ENCODE assay signal across 1 cellular context in the genomic region with DNA sequence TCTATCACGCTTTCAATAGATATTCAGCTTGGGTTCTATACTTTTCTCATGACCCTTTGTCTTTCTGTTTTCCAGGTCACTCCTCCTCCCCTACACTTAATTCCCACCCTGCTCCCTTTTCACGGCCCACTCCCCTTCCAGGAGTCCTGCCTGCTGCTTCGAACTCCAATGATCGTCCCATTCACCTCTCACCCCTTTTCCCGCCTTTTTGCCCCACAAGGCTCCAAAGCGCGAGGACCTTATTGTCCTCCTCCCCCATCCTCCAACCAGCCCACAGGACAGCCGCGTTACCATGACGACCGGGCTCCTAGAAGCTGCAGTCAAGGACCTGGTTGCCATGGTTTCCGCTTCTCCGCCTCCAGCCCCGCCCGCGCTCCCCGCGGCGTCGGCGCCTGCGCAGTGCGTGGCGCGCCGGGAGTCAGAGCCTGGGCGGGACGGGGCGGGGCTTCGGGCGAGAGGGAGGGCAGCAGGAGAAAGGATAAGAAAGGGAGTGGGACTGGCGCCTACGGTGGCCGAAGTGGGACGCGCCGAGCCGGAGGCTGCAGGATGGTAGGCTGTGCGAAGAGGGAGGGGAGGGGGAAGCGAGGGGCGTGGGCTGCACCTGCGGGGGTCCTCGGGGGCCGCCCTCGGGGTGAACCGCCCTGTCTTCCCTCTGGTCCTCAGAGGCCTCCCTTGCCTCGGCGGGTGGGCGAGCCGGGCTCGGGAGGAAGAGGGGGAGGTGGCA.
TF ChIP-seq lines count a peak whose summit lies in the region.

A gene (plus strand): TSS at position 508 of the 724 bp plus-strand sequence. CDS start 39 bp downstream, at position 547.

TF ChIP-seq in WTC11, 78 proteins besides CTCF, POLR2A, EP300 and RAD21 (continued from another document and continues in another):
- TF ChIP-seq, protein P1, sequence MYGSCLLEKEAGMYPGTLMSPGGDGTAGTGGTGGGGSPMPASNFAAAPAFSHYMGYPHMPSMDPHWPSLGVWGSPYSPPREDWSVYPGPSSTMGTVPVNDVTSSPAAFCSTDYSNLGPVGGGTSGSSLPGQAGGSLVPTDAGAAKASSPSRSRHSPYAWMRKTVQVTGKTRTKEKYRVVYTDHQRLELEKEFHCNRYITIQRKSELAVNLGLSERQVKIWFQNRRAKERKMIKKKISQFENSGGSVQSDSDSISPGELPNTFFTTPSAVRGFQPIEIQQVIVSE (CRISPR knock-in tag; IDR thresholded peaks at IDR 0.05; ENCODE audit: borderline replicate concordance), result no peak
- peak; percentile 91 for TF ChIP-seq SP1 (CRISPR knock-in tag; conservative IDR thresholded peaks at IDR 0.05)
- no peak for TF ChIP-seq GTF2I (CRISPR knock-in tag; conservative IDR thresholded peaks at IDR 0.05)
- TF ChIP-seq, protein P2, sequence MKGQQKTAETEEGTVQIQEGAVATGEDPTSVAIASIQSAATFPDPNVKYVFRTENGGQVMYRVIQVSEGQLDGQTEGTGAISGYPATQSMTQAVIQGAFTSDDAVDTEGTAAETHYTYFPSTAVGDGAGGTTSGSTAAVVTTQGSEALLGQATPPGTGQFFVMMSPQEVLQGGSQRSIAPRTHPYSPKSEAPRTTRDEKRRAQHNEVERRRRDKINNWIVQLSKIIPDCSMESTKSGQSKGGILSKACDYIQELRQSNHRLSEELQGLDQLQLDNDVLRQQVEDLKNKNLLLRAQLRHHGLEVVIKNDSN (CRISPR knock-in tag; IDR thresholded peaks at IDR 0.05), result 0 out of 2 replicates have a peak, but pooled peaks have one; percentile 48
- no peak for TF ChIP-seq ZNF423 (CRISPR knock-in tag; IDR thresholded peaks at IDR 0.05)
- TF ChIP-seq ZBTB21 (CRISPR knock-in tag; IDR thresholded peaks at IDR 0.05; ENCODE audit: borderline replicate concordance), result peak; percentile 76; the same call in 1 of the 2 replicates
- TF ChIP-seq, protein P3, sequence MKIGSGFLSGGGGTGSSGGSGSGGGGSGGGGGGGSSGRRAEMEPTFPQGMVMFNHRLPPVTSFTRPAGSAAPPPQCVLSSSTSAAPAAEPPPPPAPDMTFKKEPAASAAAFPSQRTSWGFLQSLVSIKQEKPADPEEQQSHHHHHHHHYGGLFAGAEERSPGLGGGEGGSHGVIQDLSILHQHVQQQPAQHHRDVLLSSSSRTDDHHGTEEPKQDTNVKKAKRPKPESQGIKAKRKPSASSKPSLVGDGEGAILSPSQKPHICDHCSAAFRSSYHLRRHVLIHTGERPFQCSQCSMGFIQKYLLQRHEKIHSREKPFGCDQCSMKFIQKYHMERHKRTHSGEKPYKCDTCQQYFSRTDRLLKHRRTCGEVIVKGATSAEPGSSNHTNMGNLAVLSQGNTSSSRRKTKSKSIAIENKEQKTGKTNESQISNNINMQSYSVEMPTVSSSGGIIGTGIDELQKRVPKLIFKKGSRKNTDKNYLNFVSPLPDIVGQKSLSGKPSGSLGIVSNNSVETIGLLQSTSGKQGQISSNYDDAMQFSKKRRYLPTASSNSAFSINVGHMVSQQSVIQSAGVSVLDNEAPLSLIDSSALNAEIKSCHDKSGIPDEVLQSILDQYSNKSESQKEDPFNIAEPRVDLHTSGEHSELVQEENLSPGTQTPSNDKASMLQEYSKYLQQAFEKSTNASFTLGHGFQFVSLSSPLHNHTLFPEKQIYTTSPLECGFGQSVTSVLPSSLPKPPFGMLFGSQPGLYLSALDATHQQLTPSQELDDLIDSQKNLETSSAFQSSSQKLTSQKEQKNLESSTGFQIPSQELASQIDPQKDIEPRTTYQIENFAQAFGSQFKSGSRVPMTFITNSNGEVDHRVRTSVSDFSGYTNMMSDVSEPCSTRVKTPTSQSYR (CRISPR knock-in tag; IDR thresholded peaks at IDR 0.05), result 0 out of 2 replicates have a peak, but pooled peaks have one; percentile 87
- TF ChIP-seq NR1H2 (CRISPR knock-in tag; IDR thresholded peaks at IDR 0.05), result no peak
- TF ChIP-seq, protein P4, sequence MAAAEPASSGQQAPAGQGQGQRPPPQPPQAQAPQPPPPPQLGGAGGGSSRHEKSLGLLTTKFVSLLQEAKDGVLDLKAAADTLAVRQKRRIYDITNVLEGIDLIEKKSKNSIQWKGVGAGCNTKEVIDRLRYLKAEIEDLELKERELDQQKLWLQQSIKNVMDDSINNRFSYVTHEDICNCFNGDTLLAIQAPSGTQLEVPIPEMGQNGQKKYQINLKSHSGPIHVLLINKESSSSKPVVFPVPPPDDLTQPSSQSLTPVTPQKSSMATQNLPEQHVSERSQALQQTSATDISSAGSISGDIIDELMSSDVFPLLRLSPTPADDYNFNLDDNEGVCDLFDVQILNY (CRISPR knock-in tag; IDR thresholded peaks at IDR 0.05), result peak; percentile 87
- TF ChIP-seq NFE2L1 (CRISPR knock-in tag; IDR thresholded peaks at IDR 0.05), result peak; percentile 97
- TF ChIP-seq ETV6 (CRISPR knock-in tag; IDR thresholded peaks at IDR 0.05), result peak; percentile 95
- TF ChIP-seq, protein P5, sequence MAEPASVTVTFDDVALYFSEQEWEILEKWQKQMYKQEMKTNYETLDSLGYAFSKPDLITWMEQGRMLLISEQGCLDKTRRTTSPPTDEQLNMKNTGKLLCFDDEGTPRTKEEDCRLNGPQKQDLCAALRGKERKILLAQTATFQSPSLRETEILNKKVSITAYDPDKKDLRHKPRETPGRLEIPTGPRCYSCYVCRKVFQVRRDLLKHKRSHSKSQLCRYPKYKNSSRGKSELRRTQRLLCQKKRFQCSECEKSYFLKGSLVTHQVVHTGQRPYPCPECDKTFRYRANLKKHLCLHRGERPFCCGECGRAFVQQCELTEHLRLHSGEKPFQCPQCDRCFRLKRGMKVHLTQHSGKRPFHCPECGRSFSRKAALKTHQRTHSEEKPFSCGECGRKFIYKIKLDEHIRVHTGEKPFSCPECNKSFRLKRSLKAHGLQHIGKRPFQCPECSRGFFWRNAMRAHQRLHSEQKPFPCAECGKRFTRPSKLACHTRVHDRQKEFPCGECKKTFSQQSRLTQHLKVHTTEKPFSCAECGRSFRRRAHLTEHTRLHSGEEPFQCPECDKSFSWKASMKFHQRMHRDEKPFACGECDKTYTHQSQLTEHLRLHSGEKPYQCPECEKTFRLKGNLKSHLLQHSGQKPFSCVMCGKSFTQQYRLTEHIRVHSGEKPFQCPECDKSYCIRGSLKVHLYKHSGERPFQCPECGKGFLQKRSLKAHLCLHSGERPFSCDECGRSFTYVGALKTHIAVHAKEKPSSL (CRISPR knock-in tag; conservative IDR thresholded peaks at IDR 0.05), result no peak
- TF ChIP-seq, protein P6, sequence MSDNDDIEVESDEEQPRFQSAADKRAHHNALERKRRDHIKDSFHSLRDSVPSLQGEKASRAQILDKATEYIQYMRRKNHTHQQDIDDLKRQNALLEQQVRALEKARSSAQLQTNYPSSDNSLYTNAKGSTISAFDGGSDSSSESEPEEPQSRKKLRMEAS (CRISPR knock-in tag; IDR thresholded peaks at IDR 0.05), result peak; percentile 99
- TF ChIP-seq KAT7 (CRISPR knock-in tag; IDR thresholded peaks at IDR 0.05; ENCODE audit: borderline replicate concordance), result no peak
- TF ChIP-seq ZNF138 (CRISPR knock-in tag; conservative IDR thresholded peaks at IDR 0.05), result 0 out of 2 replicates have a peak, but pooled peaks have one; percentile 85
- TF ChIP-seq, protein P7, sequence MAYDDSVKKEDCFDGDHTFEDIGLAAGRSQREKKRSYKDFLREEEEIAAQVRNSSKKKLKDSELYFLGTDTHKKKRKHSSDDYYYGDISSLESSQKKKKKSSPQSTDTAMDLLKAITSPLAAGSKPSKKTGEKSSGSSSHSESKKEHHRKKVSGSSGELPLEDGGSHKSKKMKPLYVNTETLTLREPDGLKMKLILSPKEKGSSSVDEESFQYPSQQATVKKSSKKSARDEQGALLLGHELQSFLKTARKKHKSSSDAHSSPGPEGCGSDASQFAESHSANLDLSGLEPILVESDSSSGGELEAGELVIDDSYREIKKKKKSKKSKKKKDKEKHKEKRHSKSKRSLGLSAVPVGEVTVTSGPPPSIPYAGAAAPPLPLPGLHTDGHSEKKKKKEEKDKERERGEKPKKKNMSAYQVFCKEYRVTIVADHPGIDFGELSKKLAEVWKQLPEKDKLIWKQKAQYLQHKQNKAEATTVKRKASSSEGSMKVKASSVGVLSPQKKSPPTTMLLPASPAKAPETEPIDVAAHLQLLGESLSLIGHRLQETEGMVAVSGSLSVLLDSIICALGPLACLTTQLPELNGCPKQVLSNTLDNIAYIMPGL (CRISPR knock-in tag; IDR thresholded peaks at IDR 0.05), result no peak
- TF ChIP-seq, protein P8, sequence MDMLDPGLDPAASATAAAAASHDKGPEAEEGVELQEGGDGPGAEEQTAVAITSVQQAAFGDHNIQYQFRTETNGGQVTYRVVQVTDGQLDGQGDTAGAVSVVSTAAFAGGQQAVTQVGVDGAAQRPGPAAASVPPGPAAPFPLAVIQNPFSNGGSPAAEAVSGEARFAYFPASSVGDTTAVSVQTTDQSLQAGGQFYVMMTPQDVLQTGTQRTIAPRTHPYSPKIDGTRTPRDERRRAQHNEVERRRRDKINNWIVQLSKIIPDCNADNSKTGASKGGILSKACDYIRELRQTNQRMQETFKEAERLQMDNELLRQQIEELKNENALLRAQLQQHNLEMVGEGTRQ (CRISPR knock-in tag; IDR thresholded peaks at IDR 0.05), result no peak
- no peak for TF ChIP-seq ATF1 (CRISPR knock-in tag; IDR thresholded peaks at IDR 0.05)
- peak; percentile 45; the same call in 1 of the 2 replicates for TF ChIP-seq ZNF232 (CRISPR knock-in tag; IDR thresholded peaks at IDR 0.05)
- TF ChIP-seq NFYB (CRISPR knock-in tag; conservative IDR thresholded peaks at IDR 0.05; ENCODE audit: low read depth), result no peak
- TF ChIP-seq, protein P9, sequence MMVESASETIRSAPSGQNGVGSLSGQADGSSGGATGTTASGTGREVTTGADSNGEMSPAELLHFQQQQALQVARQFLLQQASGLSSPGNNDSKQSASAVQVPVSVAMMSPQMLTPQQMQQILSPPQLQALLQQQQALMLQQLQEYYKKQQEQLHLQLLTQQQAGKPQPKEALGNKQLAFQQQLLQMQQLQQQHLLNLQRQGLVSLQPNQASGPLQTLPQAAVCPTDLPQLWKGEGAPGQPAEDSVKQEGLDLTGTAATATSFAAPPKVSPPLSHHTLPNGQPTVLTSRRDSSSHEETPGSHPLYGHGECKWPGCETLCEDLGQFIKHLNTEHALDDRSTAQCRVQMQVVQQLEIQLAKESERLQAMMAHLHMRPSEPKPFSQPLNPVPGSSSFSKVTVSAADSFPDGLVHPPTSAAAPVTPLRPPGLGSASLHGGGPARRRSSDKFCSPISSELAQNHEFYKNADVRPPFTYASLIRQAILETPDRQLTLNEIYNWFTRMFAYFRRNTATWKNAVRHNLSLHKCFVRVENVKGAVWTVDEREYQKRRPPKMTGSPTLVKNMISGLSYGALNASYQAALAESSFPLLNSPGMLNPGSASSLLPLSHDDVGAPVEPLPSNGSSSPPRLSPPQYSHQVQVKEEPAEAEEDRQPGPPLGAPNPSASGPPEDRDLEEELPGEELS (CRISPR knock-in tag; IDR thresholded peaks at IDR 0.05), result peak; percentile 85
- peak; percentile 28; the same call in 1 of the 2 replicates for TF ChIP-seq SMAD3 (CRISPR knock-in tag; IDR thresholded peaks at IDR 0.05; ENCODE audit: borderline replicate concordance)
- peak; percentile 91 for TF ChIP-seq FOXP1 (CRISPR knock-in tag; IDR thresholded peaks at IDR 0.05; ENCODE audit: borderline replicate concordance)
- no peak for TF ChIP-seq RORB (CRISPR knock-in tag; IDR thresholded peaks at IDR 0.05)
- TF ChIP-seq, protein P10, sequence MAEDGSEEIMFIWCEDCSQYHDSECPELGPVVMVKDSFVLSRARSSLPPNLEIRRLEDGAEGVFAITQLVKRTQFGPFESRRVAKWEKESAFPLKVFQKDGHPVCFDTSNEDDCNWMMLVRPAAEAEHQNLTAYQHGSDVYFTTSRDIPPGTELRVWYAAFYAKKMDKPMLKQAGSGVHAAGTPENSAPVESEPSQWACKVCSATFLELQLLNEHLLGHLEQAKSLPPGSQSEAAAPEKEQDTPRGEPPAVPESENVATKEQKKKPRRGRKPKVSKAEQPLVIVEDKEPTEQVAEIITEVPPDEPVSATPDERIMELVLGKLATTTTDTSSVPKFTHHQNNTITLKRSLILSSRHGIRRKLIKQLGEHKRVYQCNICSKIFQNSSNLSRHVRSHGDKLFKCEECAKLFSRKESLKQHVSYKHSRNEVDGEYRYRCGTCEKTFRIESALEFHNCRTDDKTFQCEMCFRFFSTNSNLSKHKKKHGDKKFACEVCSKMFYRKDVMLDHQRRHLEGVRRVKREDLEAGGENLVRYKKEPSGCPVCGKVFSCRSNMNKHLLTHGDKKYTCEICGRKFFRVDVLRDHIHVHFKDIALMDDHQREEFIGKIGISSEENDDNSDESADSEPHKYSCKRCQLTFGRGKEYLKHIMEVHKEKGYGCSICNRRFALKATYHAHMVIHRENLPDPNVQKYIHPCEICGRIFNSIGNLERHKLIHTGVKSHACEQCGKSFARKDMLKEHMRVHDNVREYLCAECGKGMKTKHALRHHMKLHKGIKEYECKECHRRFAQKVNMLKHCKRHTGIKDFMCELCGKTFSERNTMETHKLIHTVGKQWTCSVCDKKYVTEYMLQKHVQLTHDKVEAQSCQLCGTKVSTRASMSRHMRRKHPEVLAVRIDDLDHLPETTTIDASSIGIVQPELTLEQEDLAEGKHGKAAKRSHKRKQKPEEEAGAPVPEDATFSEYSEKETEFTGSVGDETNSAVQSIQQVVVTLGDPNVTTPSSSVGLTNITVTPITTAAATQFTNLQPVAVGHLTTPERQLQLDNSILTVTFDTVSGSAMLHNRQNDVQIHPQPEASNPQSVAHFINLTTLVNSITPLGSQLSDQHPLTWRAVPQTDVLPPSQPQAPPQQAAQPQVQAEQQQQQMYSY (CRISPR knock-in tag; IDR thresholded peaks at IDR 0.05), result 0 out of 2 replicates have a peak, but pooled peaks have one; percentile 10
- no peak for TF ChIP-seq NR3C1 (CRISPR knock-in tag; conservative IDR thresholded peaks at IDR 0.05; ENCODE audit: low read depth)
- TF ChIP-seq, protein P11, sequence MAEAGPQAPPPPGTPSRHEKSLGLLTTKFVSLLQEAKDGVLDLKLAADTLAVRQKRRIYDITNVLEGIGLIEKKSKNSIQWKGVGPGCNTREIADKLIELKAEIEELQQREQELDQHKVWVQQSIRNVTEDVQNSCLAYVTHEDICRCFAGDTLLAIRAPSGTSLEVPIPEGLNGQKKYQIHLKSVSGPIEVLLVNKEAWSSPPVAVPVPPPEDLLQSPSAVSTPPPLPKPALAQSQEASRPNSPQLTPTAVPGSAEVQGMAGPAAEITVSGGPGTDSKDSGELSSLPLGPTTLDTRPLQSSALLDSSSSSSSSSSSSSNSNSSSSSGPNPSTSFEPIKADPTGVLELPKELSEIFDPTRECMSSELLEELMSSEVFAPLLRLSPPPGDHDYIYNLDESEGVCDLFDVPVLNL (CRISPR knock-in tag; IDR thresholded peaks at IDR 0.05; ENCODE audit: borderline replicate concordance, low read depth), result no peak
- TF ChIP-seq, protein P12, sequence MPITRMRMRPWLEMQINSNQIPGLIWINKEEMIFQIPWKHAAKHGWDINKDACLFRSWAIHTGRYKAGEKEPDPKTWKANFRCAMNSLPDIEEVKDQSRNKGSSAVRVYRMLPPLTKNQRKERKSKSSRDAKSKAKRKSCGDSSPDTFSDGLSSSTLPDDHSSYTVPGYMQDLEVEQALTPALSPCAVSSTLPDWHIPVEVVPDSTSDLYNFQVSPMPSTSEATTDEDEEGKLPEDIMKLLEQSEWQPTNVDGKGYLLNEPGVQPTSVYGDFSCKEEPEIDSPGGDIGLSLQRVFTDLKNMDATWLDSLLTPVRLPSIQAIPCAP (CRISPR knock-in tag; IDR thresholded peaks at IDR 0.05), result peak; percentile 94
- TF ChIP-seq EMX1 (CRISPR knock-in tag; IDR thresholded peaks at IDR 0.05), result no peak
- no peak for TF ChIP-seq FOXJ3 (CRISPR knock-in tag; IDR thresholded peaks at IDR 0.05; ENCODE audit: borderline replicate concordance)
- no peak for TF ChIP-seq MXD4 (CRISPR knock-in tag; IDR thresholded peaks at IDR 0.05; ENCODE audit: borderline replicate concordance)
- peak; percentile 93 for TF ChIP-seq TP53 (CRISPR knock-in tag; IDR thresholded peaks at IDR 0.05)
- no peak for TF ChIP-seq ELF4 (CRISPR knock-in tag; IDR thresholded peaks at IDR 0.05; ENCODE audit: low read depth)
